ENCODE assay signal across 18 cellular contexts in the genomic region with DNA sequence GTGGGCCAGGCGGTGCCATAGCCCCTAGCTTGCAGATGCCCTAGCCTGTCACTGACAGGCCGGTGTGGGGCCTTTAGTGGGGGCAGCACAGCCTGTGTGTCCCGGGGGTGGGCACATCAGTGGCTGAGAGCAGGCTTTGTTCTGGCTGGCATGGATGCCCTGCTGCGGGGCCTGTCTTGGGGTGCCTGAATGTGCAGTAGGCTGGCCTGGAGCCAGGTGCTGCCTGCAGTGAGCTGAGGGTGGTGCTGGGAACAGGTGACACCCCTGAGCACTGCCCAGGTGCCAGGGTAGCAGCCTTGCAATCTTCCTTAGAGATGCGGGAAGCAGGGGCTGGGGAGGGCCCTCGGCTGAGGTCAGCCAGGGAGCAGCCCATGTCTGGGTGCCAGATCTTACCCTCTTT. TPM values are rescaled to one million over a fixed set of nuclear protein-coding genes. Genes with fewer than 3 reads are reported as not detected.
"Had no signal": no experiment of that assay in that cellular context is flagged by ENCODE, and none has a peak within 500 bp of the region (broad histone marks: within the 10 kb centered on the region; RNA-seq: fewer than 3 reads in every experiment).

No MANE protein-coding gene starts in this region.

RNA-seq across cellular contexts. Expression of a gene that starts 8.8 kb away (rescaled TPM):
- total RNA-seq: cerebellum, colonic mucosa, dermis microvascular lymphatic vessel endothelial cell, endodermal cell, esophagus mucosa, gastrocnemius medialis, glomerular endothelial cell, heart right ventricle, left colon, left lobe of liver, left ventricle myocardium inferior, liver, lower lobe of right lung, lung microvascular endothelial cell, mesenteric fat pad, mesothelial cell of epicardium, mucosa of descending colon had no signal
- polyA plus RNA-seq: heart right ventricle, keratinocyte, liver had no signal
